ENCODE assay signal across 8 cellular contexts in the genomic region with DNA sequence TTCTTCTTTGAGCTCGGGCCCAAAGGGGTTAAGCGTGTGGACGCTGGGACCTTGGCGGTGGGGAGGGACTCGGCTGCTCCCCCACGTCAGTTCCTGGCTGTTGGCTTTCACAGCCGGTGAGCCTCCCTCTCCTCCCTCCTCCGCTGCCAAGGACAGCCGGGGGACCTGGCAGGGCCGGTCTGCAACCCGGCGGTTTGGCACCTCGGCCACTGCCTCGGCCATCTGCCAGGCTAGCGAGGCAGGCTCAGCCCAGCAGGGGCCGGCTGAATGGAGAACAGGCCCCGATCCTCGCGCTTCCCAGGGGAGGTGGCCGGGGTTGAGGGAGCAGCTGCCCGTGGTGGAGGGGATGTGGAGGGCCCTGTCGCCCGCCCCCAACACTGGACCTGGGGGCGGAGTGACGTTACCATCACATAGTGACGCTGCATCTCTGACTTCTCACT. TPM values are rescaled to one million over a fixed set of nuclear protein-coding genes. Genes with fewer than 3 reads are reported as not detected.
A peak's percentile ranks its signal among the peaks of the same experiment; 100 is the strongest.
DNase-seq lines count a peak whose midpoint lies in the region; ATAC-seq and TF ChIP-seq lines count a peak whose summit lies in the region.

No MANE protein-coding gene starts in this region.

- no peaks in the 10 kb centered on the region for H3K9me3 ChIP-seq in cardiac muscle cell (ENCODE audit: low read depth)

- POLR2A ChIA-PET in RWPE1 (lab: Yijun Ruan, JAX; ENCODE audit: low non-redundant PET): no interaction called here

- CTCF ChIA-PET in RWPE1 (lab: Yijun Ruan, JAX): interaction anchor here (0.6 kb wide), 2 partner anchors 35 to 73 kb away, joined by 3 read pairs; no protein-coding TSS in a partner anchor

- DNase-seq in DMS 273 treated with DMSO at 0.1 percent for 48 hours (lab: John Stamatoyannopoulos, UW) (peak; percentile 82), RWPE1 (ENCODE audit: low spot score) (peak; percentile 58), cardiac muscle cell (ENCODE audit: low read depth in 1 of 2, low spot score in 1 of 2) (peak in 1 of 2 donors; percentile 90), posterior cingulate gyrus (peak; percentile 49 to 95 (median 72)), NCI-H774 (lab: John Stamatoyannopoulos, UW) (no peak), foreskin melanocyte (no peak), KG1 (lab: John Stamatoyannopoulos, UW) (no peak)

- ATAC-seq in HG02885 (IDR thresholded peaks at IDR 0.05; ENCODE audit: poor library complexity, unreplicated experiment): no peak

- H3K4me1 ChIP-seq in cardiac muscle cell (ENCODE audit: low read depth): peaks cover 12% of the 10 kb centered on the region

- peaks cover 26% of the 10 kb centered on the region for H3K36me3 ChIP-seq in cardiac muscle cell

- intact Hi-C loops in posterior cingulate gyrus (cut with DNase I): no loop called here

- no peak for TF ChIP-seq CTCF in RWPE1 (conservative IDR thresholded peaks at IDR 0.05; ENCODE audit: low read depth)
- TF ChIP-seq CTCF in cardiac muscle cell (IDR thresholded peaks at IDR 0.05; ENCODE audit: low read depth, low read length): peak; percentile 7

- no peak overlapping the region for H3K4me3 ChIP-seq in cardiac muscle cell

- H3K27ac ChIP-seq in RWPE1 (peak overlapping the region; percentile 100), cardiac muscle cell (peak overlapping the region; percentile 45)

- no peaks in the 10 kb centered on the region for H3K27me3 ChIP-seq in cardiac muscle cell

RNA-seq across cellular contexts. Expression of gene TLE5, which starts 5.0 kb away (rescaled TPM):
- total RNA-seq in cardiac muscle cell: 612 and 690 TPM in 2 replicates
- 446 and 487 TPM in 2 replicates for polyA plus RNA-seq in cardiac muscle cell

RNA-seq across cellular contexts. Expression of gene TLE2, which starts 28.2 kb away (rescaled TPM):
- total RNA-seq in cardiac muscle cell: 71.1 and 95.9 TPM in 2 replicates
- polyA plus RNA-seq in cardiac muscle cell: 102 and 105 TPM in 2 replicates

RNA-seq across cellular contexts. Expression of gene GNA11, which starts 36.9 kb away (rescaled TPM):
- total RNA-seq in cardiac muscle cell: 36.5 and 47.5 TPM in 2 replicates
- 60.8 and 63.3 TPM in 2 replicates for polyA plus RNA-seq in cardiac muscle cell

Comparison
In these comparisons a context has a peak if more than half of its experiments do, and no peak if none do; other contexts are left out.
1. DNase-seq: peak in DMS 273 treated with DMSO at 0.1 percent for 48 hours (single experiment), RWPE1 (single experiment) and posterior cingulate gyrus (10 of 10); none in NCI-H774 (single experiment), foreskin melanocyte (single experiment) and KG1 (single experiment).